1 cellular context compared by ENCODE assay signal in the genomic region with DNA sequence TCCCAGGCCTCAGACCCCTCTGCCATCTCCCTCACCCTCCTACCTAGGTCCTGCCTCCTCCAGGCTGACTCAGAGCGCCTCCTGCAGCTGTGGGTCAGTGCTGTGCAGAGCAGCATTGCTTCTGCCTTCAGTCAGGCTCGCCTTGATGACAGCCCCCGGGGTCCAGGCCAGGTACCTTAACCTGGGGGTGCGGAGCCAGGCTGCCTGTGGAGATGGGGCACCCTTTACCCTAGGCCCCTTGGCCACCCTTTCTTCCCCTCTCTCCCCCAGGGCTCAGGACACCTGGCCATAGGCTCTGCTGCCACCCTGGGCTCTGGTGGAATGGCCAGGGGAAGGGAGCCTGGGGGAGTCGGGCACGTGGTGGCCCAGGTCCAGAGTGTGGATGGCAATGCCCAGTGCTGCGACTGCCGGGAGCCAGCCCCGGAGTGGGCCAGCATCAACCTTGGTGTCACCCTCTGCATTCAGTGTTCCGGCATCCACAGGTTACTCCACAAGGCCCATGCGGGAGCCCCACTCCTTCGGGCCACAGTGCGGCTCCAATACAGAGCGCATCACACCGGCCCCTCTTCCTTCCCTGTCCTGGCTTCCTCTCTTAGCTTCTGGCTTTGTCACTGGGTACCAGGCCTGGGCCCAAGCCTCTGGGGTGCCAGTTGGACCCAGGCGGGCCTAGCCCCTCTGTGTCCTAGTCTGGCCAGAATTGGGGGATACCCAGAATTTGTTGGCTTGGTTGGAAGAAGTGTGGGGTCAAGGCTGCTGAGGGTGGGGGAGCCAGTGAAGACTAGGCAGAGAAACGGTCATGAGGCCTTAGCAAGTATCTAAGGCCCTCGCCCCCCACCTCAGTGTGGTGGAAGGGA.
TF ChIP-seq lines count a peak whose summit lies in the region.

No MANE protein-coding gene starts in this region.

TF ChIP-seq in HepG2, 621 proteins besides CTCF, POLR2A, EP300 and RAD21 (continued from another document):
- TF ChIP-seq HMG20B (CRISPR knock-in tag; conservative IDR thresholded peaks at IDR 0.05), result no peak
